ENCODE assay signal across 8 cellular contexts in genomic region chr11:125164422-125165110, GRCh38. TPM values are rescaled to one million over a fixed set of nuclear protein-coding genes. Genes with fewer than 3 reads are reported as not detected.
DNase-seq lines count a peak whose midpoint lies in the region; ATAC-seq and TF ChIP-seq lines count a peak whose summit lies in the region.

Gene PKNOX2 (plus strand): TSS chr11:125164751. CDS start chr11:125351306, 186,555 bp downstream.

- no peak within 1 kb of the TSS for H2BK12ac ChIP-seq in trophoblast cell (ENCODE audit: low read length)

- H3K36me3 ChIP-seq in SJCRH30 (no peaks in the 10 kb centered on the region), heart left ventricle (no peaks in the 10 kb centered on the region), trophoblast cell (ENCODE audit: control insufficient read depth in 1 of 2, insufficient read depth in 2 of 2, low read length in 2 of 2) (no peaks in the 10 kb centered on the region), tibial artery (no peaks in the 10 kb centered on the region)

- H3K4ac ChIP-seq in trophoblast cell (ENCODE audit: low read depth, low read length) = no peak within 1 kb of the TSS

- H3K27ac ChIP-seq in SJCRH30 (peak within 1 kb of the TSS; percentile 74), heart left ventricle (peak within 1 kb of the TSS; percentile 35 to 86 (median 80)), trophoblast cell (ENCODE audit: low read depth, low read length) (no peak within 1 kb of the TSS), tibial artery (peak within 1 kb of the TSS; percentile 72 to 88)

- peak; percentile 37 to 84 (median 62) for TF ChIP-seq CTCF in heart left ventricle (IDR thresholded peaks at IDR 0.05)
- peak in 1 of 2 experiments; percentile 68 for TF ChIP-seq CTCF in tibial artery (IDR thresholded peaks at IDR 0.05)

- no peak within 1 kb of the TSS for H3K27ac Mint-ChIP-seq in activated naive CD8-positive, alpha-beta T cell treated with anti-CD3 and anti-CD28 coated beads, Interleukin-2, amount 50 U/mL, for 24 hours

- H3K18ac ChIP-seq in trophoblast cell (ENCODE audit: low read length) = peak within 1 kb of the TSS; percentile 67

- peaks cover 54% of the 10 kb centered on the region for H3K27me3 Mint-ChIP-seq in activated naive CD8-positive, alpha-beta T cell treated with anti-CD3 and anti-CD28 coated beads, Interleukin-2, amount 50 U/mL, for 24 hours

- H3K79me1 ChIP-seq in trophoblast cell (ENCODE audit: low read length) = peaks cover 2% of the 10 kb centered on the region

- H3K4me3 ChIP-seq in SJCRH30 (peak within 1 kb of the TSS; percentile 95), heart left ventricle (peak within 1 kb of the TSS; percentile 54 to 86 (median 68)), trophoblast cell (ENCODE audit: low read depth, low read length) (peak within 1 kb of the TSS; percentile 70), tibial artery (peak within 1 kb of the TSS; percentile 59 to 65)

- H3K4me1 ChIP-seq in SJCRH30 (peaks cover 23% of the 10 kb centered on the region), heart left ventricle (peaks cover 0 to 47% (median 24%) of the 10 kb centered on the region in 12 donors), trophoblast cell (ENCODE audit: control insufficient read depth in 1 of 2, insufficient read depth in 2 of 2, low read length in 2 of 2) (peaks cover 6 to 19% of the 10 kb centered on the region in 2 experiments), tibial artery (peaks cover 0 to 43% (median 30%) of the 10 kb centered on the region in 4 donors)

- DNase-seq in DMS114 treated with DMSO at 0.1 percent for 48 hours (lab: John Stamatoyannopoulos, UW; ENCODE audit: unreplicated experiment) (peak; percentile 40), SJCRH30 (peak; percentile 82), heart left ventricle (peak; percentile 78 to 91 (median 84)), trophoblast cell (peak; percentile 48 to 66), tibial artery (peak; percentile 70 to 84)
- DNase-seq in activated naive CD8-positive, alpha-beta T cell treated with anti-CD3 and anti-CD28 coated beads, Interleukin-2, amount 50 U/mL, for 24 hours = peak; percentile 74

- H3K9ac ChIP-seq in trophoblast cell (ENCODE audit: low read length) = peak within 1 kb of the TSS; percentile 2

- no peak within 1 kb of the TSS for H2BK120ac ChIP-seq in trophoblast cell (ENCODE audit: insufficient read depth, low read length, poor library complexity)

- no peak within 1 kb of the TSS for H4K91ac ChIP-seq in trophoblast cell (ENCODE audit: low read depth, low read length)

- H4K12ac ChIP-seq in trophoblast cell (ENCODE audit: low read depth, low read length) = no peak within 1 kb of the TSS

- no peaks in the 10 kb centered on the region for H3K9me3 Mint-ChIP-seq in activated naive CD8-positive, alpha-beta T cell treated with anti-CD3 and anti-CD28 coated beads, Interleukin-2, amount 50 U/mL, for 24 hours

- H4K8ac ChIP-seq in trophoblast cell (ENCODE audit: low read depth, low read length) = peak within 1 kb of the TSS; percentile 15

- H2BK5ac ChIP-seq in trophoblast cell (ENCODE audit: low read depth, low read length, poor library complexity) = no peak within 1 kb of the TSS

- ATAC-seq in HG03432 (IDR thresholded peaks at IDR 0.05; ENCODE audit: unreplicated experiment) (peak; percentile 55), heart left ventricle (peak; percentile 23 to 85 (median 82)), GM18861 (IDR thresholded peaks at IDR 0.05; ENCODE audit: unreplicated experiment) (no peak)
- ATAC-seq in activated naive CD8-positive, alpha-beta T cell treated with anti-CD3 and anti-CD28 coated beads, Interleukin-2, amount 50 U/mL, for 24 hours = peak; percentile 54

- H3K4me1 Mint-ChIP-seq in activated naive CD8-positive, alpha-beta T cell treated with anti-CD3 and anti-CD28 coated beads, Interleukin-2, amount 50 U/mL, for 24 hours = peaks cover 12% of the 10 kb centered on the region

- intact Hi-C loops in heart left ventricle (cut with DNase I) = loop anchor here in 9 of 10 donors (1.0 to 10.0 kb wide), 13 partner anchors 48 to 243 kb away; no protein-coding TSS in a partner anchor
- intact Hi-C loops in tibial artery (cut with DNase I; ENCODE audit: low total_unique reads) = loop anchor here (2.0 to 10.0 kb wide), 3 partner anchors 63 to 240 kb away; no protein-coding TSS in a partner anchor

- peak within 1 kb of the TSS; percentile 55 for H2AFZ ChIP-seq in trophoblast cell (ENCODE audit: insufficient read depth, low read length, poor library complexity)

- H3K14ac ChIP-seq in trophoblast cell (ENCODE audit: low read length) = no peak within 1 kb of the TSS

- H3K79me2 ChIP-seq in trophoblast cell (ENCODE audit: control insufficient read depth, insufficient read depth, low read length, poor library complexity) = no peaks in the 10 kb centered on the region

- 0 to 1% (median 0%) methylated on average over 36 to 58 of the region's 58 CpGs for WGBS in heart left ventricle, 4 donors
- WGBS in trophoblast cell (ENCODE audit: extremely low coverage, insufficient coverage, insufficient read length) = no CpG with 5 or more reads among the region's 58 CpGs

- peak within 1 kb of the TSS; percentile 87 for H3K4me2 ChIP-seq in trophoblast cell (ENCODE audit: low read length)

- peak in 1 of 2 donors; percentile 38 for TF ChIP-seq POLR2A in heart left ventricle (IDR thresholded peaks at IDR 0.05)

- no peaks in the 10 kb centered on the region for H3K9me3 ChIP-seq in SJCRH30 (replicated peaks)
- no peaks in the 10 kb centered on the region for H3K9me3 ChIP-seq in heart left ventricle
- no peaks in the 10 kb centered on the region for H3K9me3 ChIP-seq in trophoblast cell (ENCODE audit: insufficient read depth, low read depth, low read length)
- no peaks in the 10 kb centered on the region for H3K9me3 ChIP-seq in tibial artery

- H2AK5ac ChIP-seq in trophoblast cell (ENCODE audit: low read length) = no peak within 1 kb of the TSS

- no peaks in the 10 kb centered on the region for H3K27me3 ChIP-seq in SJCRH30
- H3K27me3 ChIP-seq in heart left ventricle = peaks cover 0 to 48% (median 2%) of the 10 kb centered on the region in 9 donors
- peaks cover 23% of the 10 kb centered on the region for H3K27me3 ChIP-seq in trophoblast cell (ENCODE audit: insufficient read depth, low read length)
- no peaks in the 10 kb centered on the region for H3K27me3 ChIP-seq in tibial artery

- peak within 1 kb of the TSS; percentile 80 for H3K4me3 Mint-ChIP-seq in activated naive CD8-positive, alpha-beta T cell treated with anti-CD3 and anti-CD28 coated beads, Interleukin-2, amount 50 U/mL, for 24 hours

- no peak within 1 kb of the TSS for H3K23ac ChIP-seq in trophoblast cell (ENCODE audit: low read length)

- H3K36me3 Mint-ChIP-seq in activated naive CD8-positive, alpha-beta T cell treated with anti-CD3 and anti-CD28 coated beads, Interleukin-2, amount 50 U/mL, for 24 hours (ENCODE audit: low read depth) = no peaks in the 10 kb centered on the region

RNA-seq across cellular contexts. Expression of gene PKNOX2, which starts in this region (rescaled TPM):
- total RNA-seq in SJCRH30 (2014; rRNA removed; shearing (Covaris generic)) = 13.1 and 15.1 TPM in 2 replicates
- 1 to 10 TPM; 3.1 to 9.4 (median 5.0) TPM for total RNA-seq in heart left ventricle
- polyA plus RNA-seq in heart left ventricle = 1 to 10 TPM; 3.2 to 4.0 TPM
- polyA plus RNA-seq in trophoblast cell (2013) = 1.5 and 1.9 TPM in 2 replicates
